In genomic region chr1:116532698-116533424, GRCh38 we compare ENCODE assay signal across 12 cellular contexts.
"Had no signal": no experiment of that assay in that cellular context is flagged by ENCODE, and none has a peak within 500 bp of the region (broad histone marks: within the 10 kb centered on the region; RNA-seq: fewer than 3 reads in every experiment).

No MANE protein-coding gene starts in this region.

- H3K27ac ChIP-seq: esophagus squamous epithelium, sigmoid colon, tibial artery had no signal

- H3K4me3 Mint-ChIP-seq: activated CD4-positive, alpha-beta T cell treated with anti-CD3 and anti-CD28 coated beads, Interleukin-2, amount 10 ng/mL, durations not matched to agents 24 days and 14 days; activated naive CD8-positive, alpha-beta T cell; activated T-cell treated with anti-CD3 and anti-CD28 coated beads, Interleukin-2, amount 50 U/mL, for 72 hours; effector memory CD8-positive, alpha-beta T cell; naive thymus-derived CD8-positive, alpha-beta T cell had no signal

- H3K9me3 Mint-ChIP-seq: effector memory CD8-positive, alpha-beta T cell had no signal

- H3K9me3 ChIP-seq: esophagus squamous epithelium, sigmoid colon, tibial artery had no signal

- H3K27ac Mint-ChIP-seq: activated CD4-positive, alpha-beta T cell treated with anti-CD3 and anti-CD28 coated beads, Interleukin-2, amount 10 ng/mL, durations not matched to agents 24 days and 14 days; activated naive CD8-positive, alpha-beta T cell; activated T-cell treated with anti-CD3 and anti-CD28 coated beads, Interleukin-2, amount 50 U/mL, for 72 hours had no signal

- DNase-seq: activated CD4-positive, alpha-beta T cell treated with anti-CD3 and anti-CD28 coated beads, Interleukin-2, amount 10 ng/mL, durations not matched to agents 24 days and 14 days; activated CD4-positive, CD25-positive, alpha-beta regulatory T cell; activated gamma-delta T cell; activated T-cell treated with anti-CD3 and anti-CD28 coated beads, Interleukin-2, amount 50 U/mL, for 72 hours; effector memory CD8-positive, alpha-beta T cell; esophagus squamous epithelium; naive thymus-derived CD8-positive, alpha-beta T cell; sigmoid colon; stimulated activated naive CD8-positive, alpha-beta T cell treated with anti-CD3 and anti-CD28 coated beads, Interleukin-15, Interleukin-2, amounts not matched to agents 100 U/mL and 50 U/mL, for 24 hours; substantia nigra; tibial artery had no signal

- H3K27me3 Mint-ChIP-seq: activated CD4-positive, alpha-beta T cell treated with anti-CD3 and anti-CD28 coated beads, Interleukin-2, amount 10 ng/mL, durations not matched to agents 24 days and 14 days; activated naive CD8-positive, alpha-beta T cell; effector memory CD8-positive, alpha-beta T cell had no signal

- H3K4me3 ChIP-seq: esophagus squamous epithelium, sigmoid colon, tibial artery had no signal

- H3K4me1 ChIP-seq: sigmoid colon, tibial artery had no signal

- ATAC-seq: activated T-cell treated with anti-CD3 and anti-CD28 coated beads, Interleukin-2, amount 50 U/mL, for 72 hours; effector memory CD8-positive, alpha-beta T cell; naive thymus-derived CD8-positive, alpha-beta T cell; stimulated activated naive CD8-positive, alpha-beta T cell treated with anti-CD3 and anti-CD28 coated beads, Interleukin-15, Interleukin-2, amounts not matched to agents 100 U/mL and 50 U/mL, for 24 hours had no signal

- H3K27me3 ChIP-seq: esophagus squamous epithelium, sigmoid colon, tibial artery had no signal
